ENCODE assay signal across 27 cellular contexts in genomic region chr17:37086329-37086728, GRCh38.
"Had no signal": no experiment of that assay in that cellular context is flagged by ENCODE, and none has a peak within 500 bp of the region (broad histone marks: within the 10 kb centered on the region; RNA-seq: fewer than 3 reads in every experiment).

No MANE protein-coding gene starts in this region.

- H3K27me3 ChIP-seq: esophagus muscularis mucosa, foreskin keratinocyte, gastroesophageal sphincter, heart left ventricle, hepatocyte, neural progenitor cell, right lobe of liver, suprapubic skin, vagina had no signal

- DNase-seq: dermis blood vessel endothelial cell; effector memory CD4-positive, alpha-beta T cell; foreskin keratinocyte; heart left ventricle; kidney glomerular epithelial cell; left colon; left ventricle myocardium superior; lower lobe of right lung; naive thymus-derived CD8-positive, alpha-beta T cell; right lobe of liver; small intestine; stimulated activated CD4-positive, alpha-beta T cell treated with anti-CD3 and anti-CD28 coated beads, Interleukin-15, amount 100 ng/mL, for 24 hours; stimulated activated CD4-positive, alpha-beta T cell treated with anti-CD3 and anti-CD28 coated beads, Interleukin-2, amount 100 ng/mL, for 48 hours; stimulated activated naive B cell treated with anti-CD40 and anti-IgM and Interleukin-4, amounts not matched to agents 10 μg/mL and 1 μg/mL and 100 μg/mL, for 72 hours; trophoblast cell had no signal

- H3K79me2 ChIP-seq: hepatocyte, parathyroid adenoma had no signal

- ATAC-seq: foreskin keratinocyte; gastroesophageal sphincter; heart left ventricle; left colon; left ventricle myocardium superior; lower lobe of right lung; naive thymus-derived CD8-positive, alpha-beta T cell; right lobe of liver; stimulated activated naive B cell treated with anti-CD40 and anti-IgM and Interleukin-4, amounts not matched to agents 10 μg/mL and 1 μg/mL and 100 μg/mL, for 72 hours had no signal

- H3K4me3 ChIP-seq: coronary artery, esophagus muscularis mucosa, gastroesophageal sphincter, heart left ventricle, hepatocyte, lower lobe of right lung, neural progenitor cell, right lobe of liver, suprapubic skin, vagina had no signal

- H2AFZ ChIP-seq: hepatocyte, neural progenitor cell, parathyroid adenoma had no signal

- H3K9ac ChIP-seq: neural progenitor cell, parathyroid adenoma had no signal

- H3K27ac ChIP-seq: coronary artery, esophagus muscularis mucosa, foreskin keratinocyte, gastroesophageal sphincter, heart left ventricle, hepatocyte, lower lobe of right lung, neural progenitor cell, parathyroid adenoma, right lobe of liver, suprapubic skin, vagina had no signal

- H3K9me3 ChIP-seq: esophagus muscularis mucosa, gastroesophageal sphincter, heart left ventricle, lower lobe of right lung, right lobe of liver, suprapubic skin, vagina had no signal

- H3K4me1 ChIP-seq: foreskin keratinocyte, lower lobe of right lung, right lobe of liver, suprapubic skin, vagina had no signal

- H3K9me3 Mint-ChIP-seq: neural progenitor cell; stimulated activated naive B cell treated with anti-CD40 and anti-IgM and Interleukin-4, amounts not matched to agents 10 μg/mL and 1 μg/mL and 100 μg/mL, for 72 hours; stimulated activated naive CD8-positive, alpha-beta T cell treated with anti-CD3 and anti-CD28 coated beads, Interleukin-15, Interleukin-2, amounts not matched to agents 100 ng/mL and 50 ng/mL, for 24 hours had no signal

- H3K4me2 ChIP-seq: hepatocyte, neural progenitor cell had no signal

- FAIRE-seq: endothelial cell of umbilical vein, islet of Langerhans, small intestine had no signal

- H3K27me3 Mint-ChIP-seq: naive thymus-derived CD8-positive, alpha-beta T cell; progenitor cell of endocrine pancreas; stimulated activated naive B cell treated with anti-CD40 and anti-IgM and Interleukin-4, amounts not matched to agents 10 μg/mL and 1 μg/mL and 100 μg/mL, for 72 hours; stimulated activated naive CD8-positive, alpha-beta T cell treated with anti-CD3 and anti-CD28 coated beads, Interleukin-15, Interleukin-2, amounts not matched to agents 100 ng/mL and 50 ng/mL, for 24 hours had no signal

- H3K4me3 Mint-ChIP-seq: naive thymus-derived CD8-positive, alpha-beta T cell; neural progenitor cell; stimulated activated naive B cell treated with anti-CD40 and anti-IgM and Interleukin-4, amounts not matched to agents 10 μg/mL and 1 μg/mL and 100 μg/mL, for 72 hours; stimulated activated naive CD8-positive, alpha-beta T cell treated with anti-CD3 and anti-CD28 coated beads, Interleukin-15, Interleukin-2, amounts not matched to agents 100 ng/mL and 50 ng/mL, for 24 hours had no signal

- H3K27ac Mint-ChIP-seq: neural progenitor cell; progenitor cell of endocrine pancreas; stimulated activated naive B cell treated with anti-CD40 and anti-IgM and Interleukin-4, amounts not matched to agents 10 μg/mL and 1 μg/mL and 100 μg/mL, for 72 hours; stimulated activated naive CD8-positive, alpha-beta T cell treated with anti-CD3 and anti-CD28 coated beads, Interleukin-15, Interleukin-2, amounts not matched to agents 100 ng/mL and 50 ng/mL, for 24 hours had no signal
